Comparison of ENCODE assay signal across 8 cellular contexts in the genomic region with DNA sequence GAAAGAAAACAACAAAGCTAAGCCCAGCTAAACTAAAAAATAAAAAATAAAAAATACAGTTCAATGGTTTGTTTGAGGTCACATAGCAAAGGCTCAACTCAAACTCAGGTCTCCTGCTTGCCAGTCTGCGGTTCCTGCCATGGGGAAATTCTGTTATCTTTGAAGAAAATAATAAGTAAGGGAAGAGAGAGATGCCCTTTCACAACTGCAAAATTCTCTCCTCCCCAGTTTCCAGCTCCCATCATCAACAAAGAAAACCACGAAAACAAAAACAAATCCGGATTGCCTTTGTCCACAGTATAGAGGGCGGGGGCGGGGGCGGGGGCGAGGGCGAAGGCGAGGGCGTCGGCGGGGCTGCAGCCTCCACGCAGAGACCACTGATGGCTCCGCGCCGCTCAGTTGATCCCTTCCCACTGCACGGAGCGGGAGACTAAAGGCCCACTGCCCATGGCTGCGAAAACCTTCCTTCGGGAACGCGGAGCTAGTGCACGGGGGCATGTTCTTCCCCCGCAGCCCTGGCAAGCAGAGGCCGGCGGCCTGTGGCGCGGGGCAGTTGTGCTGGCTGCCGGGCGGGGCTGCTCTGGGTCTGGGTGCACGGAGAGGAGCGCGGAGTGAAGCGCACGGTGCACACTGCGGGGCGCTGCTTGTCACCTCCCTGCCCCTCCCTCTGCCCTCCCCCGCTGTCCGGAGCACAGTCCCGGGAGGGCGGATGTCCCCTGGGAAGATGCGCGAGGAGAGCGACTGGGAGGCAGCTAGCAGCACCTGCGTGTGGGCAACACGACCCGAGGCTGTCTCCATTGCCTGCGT. TPM values are rescaled to one million over a fixed set of nuclear protein-coding genes. Genes with fewer than 3 reads are reported as not detected.
DNase-seq lines count a peak whose midpoint lies in the region; ATAC-seq and TF ChIP-seq lines count a peak whose summit lies in the region.

No MANE protein-coding gene starts in this region.

- no peaks in the 10 kb centered on the region for H3K9me3 ChIP-seq in CD4-positive, alpha-beta memory T cell (ENCODE audit: control insufficient read depth in 1 of 2, low read length in 2 of 2)
- H3K9me3 ChIP-seq in effector memory CD4-positive, alpha-beta T cell (ENCODE audit: control insufficient read depth, low read length): no peaks in the 10 kb centered on the region
- H3K9me3 ChIP-seq in lower lobe of right lung: no peaks in the 10 kb centered on the region

- no peaks in the 10 kb centered on the region for H3K9me3 Mint-ChIP-seq in CD4-positive, alpha-beta memory T cell
- H3K9me3 Mint-ChIP-seq in T-helper 2 cell treated with Interferon-gamma antibody and Interleukin-4, amounts not matched to agents 5 μg/mL and 100 μg/mL, for 36 hours: no peaks in the 10 kb centered on the region

- intact Hi-C loops in CD4-positive, alpha-beta memory T cell (cut with micrococcal nuclease): no loop called here
- intact Hi-C loops in lower lobe of right lung (cut with DNase I): no loop called here

- ATAC-seq in GM21528 (IDR thresholded peaks at IDR 0.05; ENCODE audit: low FRiP score, unreplicated experiment): peak; percentile 49
- peak; percentile 89 to 90 for ATAC-seq in lower lobe of right lung

- POLR2A ChIA-PET in CD4-positive, alpha-beta memory T cell (lab: Charles Lee; ENCODE audit: partially characterized antibody): no interaction called here

- H3K4me3 ChIP-seq in CD4-positive, alpha-beta memory T cell (ENCODE audit: low read length in 2 of 2): no peak overlapping the region
- peak overlapping the region; percentile 46 for H3K4me3 ChIP-seq in effector memory CD4-positive, alpha-beta T cell (ENCODE audit: insufficient read depth, low read depth, low read length, poor library complexity, severe bottlenecking)
- peak overlapping the region; percentile 65 for H3K4me3 ChIP-seq in lower lobe of right lung

- H3K27me3 Mint-ChIP-seq in CD4-positive, alpha-beta memory T cell: peaks cover 5 to 9% of the 10 kb centered on the region in 2 donors
- H3K27me3 Mint-ChIP-seq in T-helper 2 cell treated with Interferon-gamma antibody and Interleukin-4, amounts not matched to agents 5 μg/mL and 100 μg/mL, for 36 hours (ENCODE audit: low read depth): peaks cover 31% of the 10 kb centered on the region

- CTCF ChIA-PET in CD4-positive, alpha-beta memory T cell (lab: Charles Lee; ENCODE audit: partially characterized antibody): interaction anchor here (4.0 kb wide), 1 partner anchor 15 kb away, joined by 14 read pairs; no protein-coding TSS in a partner anchor

- no peaks in the 10 kb centered on the region for H3K27me3 ChIP-seq in CD4-positive, alpha-beta memory T cell (ENCODE audit: insufficient read depth, low read length)
- H3K27me3 ChIP-seq in effector memory CD4-positive, alpha-beta T cell (replicated peaks; ENCODE audit: control insufficient read depth, insufficient read depth, low read length, poor library complexity, severe bottlenecking): peaks cover 5% of the 10 kb centered on the region
- H3K27me3 ChIP-seq in lower lobe of right lung (ENCODE audit: low read depth): no peaks in the 10 kb centered on the region

- no peaks in the 10 kb centered on the region for H3K36me3 ChIP-seq in CD4-positive, alpha-beta memory T cell (ENCODE audit: insufficient read depth, low read length)
- H3K36me3 ChIP-seq in effector memory CD4-positive, alpha-beta T cell (ENCODE audit: control insufficient read depth, insufficient read depth, low read length): no peaks in the 10 kb centered on the region
- H3K36me3 ChIP-seq in lower lobe of right lung: no peaks in the 10 kb centered on the region

- peak overlapping the region; percentile 70 to 83 (median 79) for H3K4me3 Mint-ChIP-seq in CD4-positive, alpha-beta memory T cell
- H3K4me3 Mint-ChIP-seq in T-helper 2 cell treated with Interferon-gamma antibody and Interleukin-4, amounts not matched to agents 5 μg/mL and 100 μg/mL, for 36 hours: peak overlapping the region; percentile 56

- peak overlapping the region in 2 of 7 donors; percentile 28 to 47 for H3K27ac Mint-ChIP-seq in CD4-positive, alpha-beta memory T cell
- H3K27ac Mint-ChIP-seq in T-helper 2 cell treated with Interferon-gamma antibody and Interleukin-4, amounts not matched to agents 5 μg/mL and 100 μg/mL, for 36 hours: no peak overlapping the region

- no peak overlapping the region for H3K27ac ChIP-seq in CD4-positive, alpha-beta memory T cell (ENCODE audit: low read depth, low read length)
- no peak overlapping the region for H3K27ac ChIP-seq in effector memory CD4-positive, alpha-beta T cell (ENCODE audit: insufficient read depth, low read length, poor library complexity, severe bottlenecking)
- H3K27ac ChIP-seq in lower lobe of right lung: no peak overlapping the region

- no peak for TF ChIP-seq CTCF in lower lobe of right lung (IDR thresholded peaks at IDR 0.05)

- peaks cover 8 to 28% (median 12%) of the 10 kb centered on the region in 4 donors for H3K4me1 Mint-ChIP-seq in CD4-positive, alpha-beta memory T cell
- peaks cover 4% of the 10 kb centered on the region for H3K4me1 Mint-ChIP-seq in T-helper 2 cell treated with Interferon-gamma antibody and Interleukin-4, amounts not matched to agents 5 μg/mL and 100 μg/mL, for 36 hours (ENCODE audit: low read depth)

- peaks cover 6% of the 10 kb centered on the region for H3K4me1 ChIP-seq in CD4-positive, alpha-beta memory T cell (ENCODE audit: insufficient read depth, low read length)
- no peaks in the 10 kb centered on the region for H3K4me1 ChIP-seq in effector memory CD4-positive, alpha-beta T cell (ENCODE audit: control insufficient read depth, insufficient read depth, low read length, poor library complexity, severe bottlenecking)
- peaks cover 6% of the 10 kb centered on the region for H3K4me1 ChIP-seq in lower lobe of right lung

- peak in 3 of 5 donors; percentile 4 to 25 (median 17) for DNase-seq in CD4-positive, alpha-beta memory T cell
- DNase-seq in LHCN-M2 (ENCODE audit: low read depth) (peak; percentile 72), lower lobe of right lung (peak; percentile 73), kidney glomerular epithelial cell (lab: John Stamatoyannopoulos, UW) (no peak)
- no peak for DNase-seq in T-helper 2 cell treated with Interferon-gamma antibody and Interleukin-4, amounts not matched to agents 5 μg/mL and 100 μg/mL, for 36 hours (ENCODE audit: low spot score)
- no peak for DNase-seq in effector memory CD4-positive, alpha-beta T cell
- peak; percentile 1 for DNase-seq in stimulated activated CD8-positive, alpha-beta memory T cell treated with anti-CD3 and anti-CD28 coated beads, Interleukin-12 subunit alpha, Interleukin-12 subunit beta, amount 100 ng/mL, for 4 hours (ENCODE audit: low read depth)

- no peaks in the 10 kb centered on the region for H3K36me3 Mint-ChIP-seq in CD4-positive, alpha-beta memory T cell
- H3K36me3 Mint-ChIP-seq in T-helper 2 cell treated with Interferon-gamma antibody and Interleukin-4, amounts not matched to agents 5 μg/mL and 100 μg/mL, for 36 hours (ENCODE audit: low read depth): no peaks in the 10 kb centered on the region

RNA-seq across cellular contexts. Expression of gene TPD52L1, which starts 54.2 kb away (rescaled TPM):
- under 1 TPM; 0.33 to 0.35 TPM for total RNA-seq in CD4-positive, alpha-beta memory T cell
- polyA plus RNA-seq in CD4-positive, alpha-beta memory T cell: under 1 TPM in 1 of 2 donors, not detected in 1; 0.62 TPM
- total RNA-seq in LHCN-M2 (2014; rRNA removed) (0.83 and 1.5 TPM in 2 replicates), lower lobe of right lung (15.6 TPM)
- polyA plus RNA-seq in LHCN-M2 (2012): 12.7 TPM

Comparison
In these comparisons a context has a peak if more than half of its experiments do, and no peak if none do; other contexts are left out.
1. DNase-seq: peak in CD4-positive, alpha-beta memory T cell (3 of 5), LHCN-M2 (single experiment), lower lobe of right lung (single experiment) and stimulated activated CD8-positive, alpha-beta memory T cell treated with anti-CD3 and anti-CD28 coated beads, Interleukin-12 subunit alpha, Interleukin-12 subunit beta, amount 100 ng/mL, for 4 hours (single experiment); none in T-helper 2 cell treated with Interferon-gamma antibody and Interleukin-4, amounts not matched to agents 5 μg/mL and 100 μg/mL, for 36 hours (single experiment), effector memory CD4-positive, alpha-beta T cell (0 of 3) and kidney glomerular epithelial cell (single experiment).
2. H3K4me3 ChIP-seq: peak in effector memory CD4-positive, alpha-beta T cell (single experiment) and lower lobe of right lung (single experiment); none in CD4-positive, alpha-beta memory T cell (0 of 2).